In genomic region chr11:119188887-119189286, GRCh38 we compare ENCODE assay signal across 1 cellular context.
TF ChIP-seq lines count a peak whose summit lies in the region.

No MANE protein-coding gene starts in this region.

TF ChIP-seq in GM23338, 12 proteins besides CTCF, POLR2A, EP300 and RAD21:
- no peak for TF ChIP-seq ZNF462 (CRISPR knock-in tag; IDR thresholded peaks at IDR 0.05)
- no peak for TF ChIP-seq ETS1 (IDR thresholded peaks at IDR 0.05)
